15 cellular contexts compared by ENCODE assay signal in the genomic region with DNA sequence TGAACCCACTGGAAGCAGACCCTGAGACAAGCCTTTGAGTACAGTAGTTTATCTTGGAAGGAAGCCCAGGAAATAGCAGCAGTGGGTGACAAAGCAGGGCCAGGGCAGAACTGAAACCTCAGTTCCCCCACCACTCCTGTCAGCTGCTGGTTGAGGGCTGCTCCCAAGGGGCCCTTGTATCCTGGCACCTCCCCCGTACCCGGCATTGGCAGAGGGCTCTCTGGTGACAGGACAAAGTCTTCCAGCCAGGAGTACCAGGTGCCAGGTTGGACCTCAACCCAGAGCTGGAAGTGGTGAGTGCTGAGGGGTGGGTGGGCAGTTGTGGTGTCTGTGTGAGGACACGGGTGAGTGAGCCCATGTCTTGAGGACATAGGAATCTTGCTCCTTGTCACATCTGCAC.
"Had no signal": no experiment of that assay in that cellular context is flagged by ENCODE, and none has a peak within 500 bp of the region (broad histone marks: within the 10 kb centered on the region; RNA-seq: fewer than 3 reads in every experiment).

No MANE protein-coding gene starts in this region.

- H3K27me3 Mint-ChIP-seq: activated naive CD8-positive, alpha-beta T cell treated with anti-CD3 and anti-CD28 coated beads, Interleukin-2, amount 50 U/mL, for 24 hours; dendritic cell treated with granulocyte-macrophage colony-stimulating factor and Interleukin-4, amounts not matched to agents 40 ng/mL and 50 ng/mL, for 4 days had no signal

- H3K4me1 Mint-ChIP-seq: activated naive CD8-positive, alpha-beta T cell treated with anti-CD3 and anti-CD28 coated beads, Interleukin-2, amount 50 U/mL, for 24 hours; activated T-helper 17 cell treated with anti-CD3 and anti-CD28 coated beads, Interleukin-2, amount 50 U/mL, for 72 hours; immature natural killer cell; neural crest cell had no signal

- H3K27ac Mint-ChIP-seq: activated naive CD8-positive, alpha-beta T cell treated with anti-CD3 and anti-CD28 coated beads, Interleukin-2, amount 50 U/mL, for 24 hours; activated T-helper 17 cell treated with anti-CD3 and anti-CD28 coated beads, Interleukin-2, amount 50 U/mL, for 72 hours; dendritic cell treated with granulocyte-macrophage colony-stimulating factor and Interleukin-4, amounts not matched to agents 40 ng/mL and 50 ng/mL, for 4 days; effector memory CD8-positive, alpha-beta T cell; immature natural killer cell had no signal

- H3K4me3 Mint-ChIP-seq: activated naive CD8-positive, alpha-beta T cell treated with anti-CD3 and anti-CD28 coated beads, Interleukin-2, amount 50 U/mL, for 24 hours; activated T-helper 17 cell treated with anti-CD3 and anti-CD28 coated beads, Interleukin-2, amount 50 U/mL, for 72 hours; dendritic cell treated with granulocyte-macrophage colony-stimulating factor and Interleukin-4, amounts not matched to agents 40 ng/mL and 50 ng/mL, for 4 days; effector memory CD8-positive, alpha-beta T cell; immature natural killer cell; neural crest cell had no signal

- ATAC-seq: activated naive CD8-positive, alpha-beta T cell treated with anti-CD3 and anti-CD28 coated beads, Interleukin-2, amount 50 U/mL, for 24 hours; activated T-helper 17 cell treated with anti-CD3 and anti-CD28 coated beads, Interleukin-2, amount 50 U/mL, for 72 hours; effector memory CD8-positive, alpha-beta T cell had no signal

- DNase-seq: activated CD4-positive, CD25-positive, alpha-beta regulatory T cell treated with anti-CD3 and anti-CD28 coated beads, Interleukin-2, amount 50 U/mL, for 72 hours; activated naive CD4-positive, alpha-beta T cell treated with Interleukin-2 at 50 U/mL for 16 hours; activated naive CD8-positive, alpha-beta T cell treated with anti-CD3 and anti-CD28 coated beads, Interleukin-2, amount 50 U/mL, for 24 hours; activated T-cell treated with anti-CD3 and anti-CD28 coated beads for 4 hours; cerebellar nuclear complex; effector memory CD8-positive, alpha-beta T cell; immature natural killer cell; midbrain; ovary; sigmoid colon; stimulated activated CD4-positive, alpha-beta T cell treated with anti-CD3 and anti-CD28 coated beads, Interleukin-1b, Interleukin-23, amount 100 ng/mL, for 48 hours; T-helper 9 cell had no signal
